Comparison of ENCODE assay signal across 17 cellular contexts in the genomic region with DNA sequence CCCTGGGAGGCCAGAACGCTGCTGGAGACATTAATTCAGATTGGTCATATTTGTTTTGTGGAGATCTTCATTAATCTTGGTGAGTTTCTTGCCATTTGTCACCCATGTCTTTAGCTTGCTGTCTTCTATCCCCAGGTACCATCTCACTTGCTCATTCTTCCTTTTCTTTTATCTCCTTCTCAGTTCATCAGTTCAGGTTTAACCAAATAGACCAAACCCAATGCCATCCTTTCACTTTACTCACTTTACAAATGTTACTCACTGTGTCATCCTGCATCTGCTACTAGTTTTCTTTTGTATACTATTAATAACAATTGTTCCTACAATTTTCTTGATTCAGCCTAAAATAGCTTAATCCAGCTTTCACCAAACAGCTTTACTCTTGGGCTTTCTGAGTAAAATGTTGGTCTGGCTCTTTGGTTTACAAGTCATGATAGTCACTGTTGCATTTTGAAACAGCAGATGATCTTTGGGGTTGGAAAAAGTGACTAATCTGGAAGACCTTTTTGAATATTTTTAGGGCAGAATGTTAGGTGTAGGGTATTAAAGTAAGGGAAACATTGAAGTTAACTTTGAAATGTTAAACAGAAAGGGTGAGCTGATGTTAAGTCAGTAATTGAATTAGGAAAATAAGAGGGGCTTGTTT.
"Had no signal": no experiment of that assay in that cellular context is flagged by ENCODE, and none has a peak within 500 bp of the region (broad histone marks: within the 10 kb centered on the region; RNA-seq: fewer than 3 reads in every experiment).

No MANE protein-coding gene starts in this region.

- H3K9me3 Mint-ChIP-seq: activated naive CD8-positive, alpha-beta T cell treated with anti-CD3 and anti-CD28 coated beads, Interleukin-2, amount 10 ng/mL, durations not matched to agents 7 days and 5 days; memory B cell; naive thymus-derived CD4-positive, alpha-beta T cell had no signal

- H3K27me3 Mint-ChIP-seq: activated naive CD8-positive, alpha-beta T cell treated with anti-CD3 and anti-CD28 coated beads, Interleukin-2, amount 10 ng/mL, durations not matched to agents 7 days and 5 days; memory B cell; naive thymus-derived CD4-positive, alpha-beta T cell; progenitor cell of endocrine pancreas had no signal

- DNase-seq: activated CD4-positive, alpha-beta T cell treated with anti-CD3 and anti-CD28 coated beads, Interleukin-2, amount 50 U/mL, for 4 hours; activated CD4-positive, CD25-positive, alpha-beta regulatory T cell treated with anti-CD3 and anti-CD28 coated beads, Interleukin-2, amount 50 U/mL, for 72 hours; activated gamma-delta T cell treated with Interleukin-2 at 50 U/mL for 16 hours; activated naive CD8-positive, alpha-beta T cell treated with anti-CD3 and anti-CD28 coated beads, Interleukin-2, amount 10 ng/mL, durations not matched to agents 7 days and 5 days; anterior cingulate cortex; brain microvascular endothelial cell; central memory CD4-positive, alpha-beta T cell; colonic mucosa; mucosa of descending colon; naive thymus-derived CD4-positive, alpha-beta T cell; stimulated activated CD4-positive, alpha-beta T cell treated with anti-CD3 and anti-CD28 coated beads, Interleukin-12 subunit alpha, Interleukin-12 subunit beta, amount 100 ng/mL, for 4 hours; stimulated activated CD4-positive, alpha-beta T cell treated with anti-CD3 and anti-CD28 coated beads, Interleukin-1b, Interleukin-23, amount 100 ng/mL, for 48 hours; T-helper 1 cell; upper lobe of left lung had no signal

- ATAC-seq: mucosa of descending colon; naive thymus-derived CD4-positive, alpha-beta T cell had no signal

- H3K36me3 Mint-ChIP-seq: activated naive CD8-positive, alpha-beta T cell treated with anti-CD3 and anti-CD28 coated beads, Interleukin-2, amount 10 ng/mL, durations not matched to agents 7 days and 5 days; memory B cell; naive thymus-derived CD4-positive, alpha-beta T cell; neural progenitor cell had no signal

- H3K27ac Mint-ChIP-seq: activated naive CD8-positive, alpha-beta T cell treated with anti-CD3 and anti-CD28 coated beads, Interleukin-2, amount 10 ng/mL, durations not matched to agents 7 days and 5 days; memory B cell; naive thymus-derived CD4-positive, alpha-beta T cell; neural progenitor cell; progenitor cell of endocrine pancreas had no signal

- H3K4me3 Mint-ChIP-seq: activated naive CD8-positive, alpha-beta T cell treated with anti-CD3 and anti-CD28 coated beads, Interleukin-2, amount 10 ng/mL, durations not matched to agents 7 days and 5 days; memory B cell; naive thymus-derived CD4-positive, alpha-beta T cell; neural progenitor cell had no signal

- H3K4me1 Mint-ChIP-seq: memory B cell had no signal
